24 cellular contexts compared by ENCODE assay signal in genomic region chr6:30655743-30656094, GRCh38.
"Had no signal": no experiment of that assay in that cellular context is flagged by ENCODE, and none has a peak within 500 bp of the region (broad histone marks: within the 10 kb centered on the region; RNA-seq: fewer than 3 reads in every experiment).

No MANE protein-coding gene starts in this region.

- H3K9me3 Mint-ChIP-seq: central memory CD8-positive, alpha-beta T cell; mesothelial cell of epicardium; natural killer cell treated with Interleukin-12 subunit alpha and Interleukin-12 subunit beta and Interleukin-15 and Interleukin-18, amount 100 ng/mL, for 72 hours; stimulated activated naive CD8-positive, alpha-beta T cell treated with anti-CD3 and anti-CD28 coated beads, Interleukin-15, Interleukin-2, amounts not matched to agents 100 ng/mL and 50 ng/mL, for 24 hours; T-cell had no signal

- H3K4me3 Mint-ChIP-seq: central memory CD8-positive, alpha-beta T cell; mesothelial cell of epicardium; natural killer cell treated with Interleukin-12 subunit alpha and Interleukin-12 subunit beta and Interleukin-15 and Interleukin-18, amount 100 ng/mL, for 72 hours; stimulated activated naive CD8-positive, alpha-beta T cell treated with anti-CD3 and anti-CD28 coated beads, Interleukin-15, Interleukin-2, amounts not matched to agents 100 ng/mL and 50 ng/mL, for 24 hours; T-cell had no signal

- H3K27me3 Mint-ChIP-seq: central memory CD8-positive, alpha-beta T cell; natural killer cell treated with Interleukin-12 subunit alpha and Interleukin-12 subunit beta and Interleukin-15 and Interleukin-18, amount 100 ng/mL, for 72 hours; stimulated activated naive CD8-positive, alpha-beta T cell treated with anti-CD3 and anti-CD28 coated beads, Interleukin-15, Interleukin-2, amounts not matched to agents 100 ng/mL and 50 ng/mL, for 24 hours; T-cell had no signal

- H3K27me3 ChIP-seq: adrenal gland, ascending aorta, breast epithelium, colonic mucosa, esophagus squamous epithelium, gastrocnemius medialis, neutrophil, pancreas, thyroid gland, upper lobe of right lung had no signal

- H3K27ac Mint-ChIP-seq: mesothelial cell of epicardium; natural killer cell treated with Interleukin-12 subunit alpha and Interleukin-12 subunit beta and Interleukin-15 and Interleukin-18, amount 100 ng/mL, for 72 hours; stimulated activated naive CD8-positive, alpha-beta T cell treated with anti-CD3 and anti-CD28 coated beads, Interleukin-15, Interleukin-2, amounts not matched to agents 100 ng/mL and 50 ng/mL, for 24 hours had no signal

- FAIRE-seq: pancreas had no signal

- H3K4me1 ChIP-seq: ascending aorta, breast epithelium, colonic mucosa, esophagus squamous epithelium, gastrocnemius medialis, left ventricle myocardium inferior, pancreas, thyroid gland, upper lobe of right lung had no signal

- H3K4me1 Mint-ChIP-seq: mesothelial cell of epicardium had no signal

- DNase-seq: activated CD4-positive, alpha-beta T cell treated with anti-CD3 and anti-CD28 coated beads for 1 hour; activated CD4-positive, alpha-beta T cell treated with anti-CD3 and anti-CD28 coated beads, Interleukin-2, amount 50 U/mL, for 1 hour; activated naive CD4-positive, alpha-beta T cell treated with Interleukin-2 at 50 U/mL for 16 hours; activated T-cell treated with anti-CD3 and anti-CD28 coated beads, Interleukin-2, amount 50 U/mL, for 1 hour; adrenal gland; colonic mucosa; esophagus squamous epithelium; gastrocnemius medialis; left ventricle myocardium inferior; pancreas; right cardiac atrium; stimulated activated CD4-positive, alpha-beta T cell treated with anti-CD3 and anti-CD28 coated beads, Interleukin-12 subunit alpha, Interleukin-12 subunit beta, amount 100 ng/mL, for 4 hours; stimulated activated CD4-positive, alpha-beta T cell treated with anti-CD3 and anti-CD28 coated beads, Interleukin-4, amount 100 ng/mL, for 4 hours; T-cell; T-helper 9 cell; thyroid gland; upper lobe of right lung had no signal

- H3K27ac ChIP-seq: adrenal gland, ascending aorta, breast epithelium, colonic mucosa, esophagus squamous epithelium, gastrocnemius medialis, left ventricle myocardium inferior, pancreas, thyroid gland, upper lobe of right lung had no signal

- H3K9me3 ChIP-seq: adrenal gland, ascending aorta, breast epithelium, colonic mucosa, esophagus squamous epithelium, gastrocnemius medialis, left ventricle myocardium inferior, neutrophil, pancreas, thyroid gland, upper lobe of right lung had no signal

- H3K4me3 ChIP-seq: adrenal gland, ascending aorta, breast epithelium, colonic mucosa, esophagus squamous epithelium, gastrocnemius medialis, left ventricle myocardium inferior, pancreas, thyroid gland, upper lobe of right lung had no signal

- ATAC-seq: gastrocnemius medialis; natural killer cell treated with Interleukin-12 subunit alpha and Interleukin-12 subunit beta and Interleukin-15 and Interleukin-18, amount 100 ng/mL, for 72 hours; right cardiac atrium; T-cell had no signal
